In genomic region chr1:224928906-224929305, GRCh38 we compare ENCODE assay signal across 11 cellular contexts. TPM values are rescaled to one million over a fixed set of nuclear protein-coding genes. Genes with fewer than 3 reads are reported as not detected.
A peak's percentile ranks its signal among the peaks of the same experiment; 100 is the strongest.
DNase-seq lines count a peak whose midpoint lies in the region; FAIRE-seq and TF ChIP-seq lines count a peak whose summit lies in the region.
"Had no signal": no experiment of that assay in that cellular context is flagged by ENCODE, and none has a peak within 500 bp of the region (broad histone marks: within the 10 kb centered on the region; RNA-seq: fewer than 3 reads in every experiment).

No MANE protein-coding gene starts in this region.

- H3K4me3 ChIP-seq in OCI-LY3 (ENCODE audit: low read length) (peak overlapping the region; percentile 81), esophagus squamous epithelium (peak overlapping the region in 3 of 4 donors; percentile 47 to 66 (median 59)), neural cell (ENCODE audit: low read length) (peak overlapping the region; percentile 75)

- H2AFZ ChIP-seq in OCI-LY3 (ENCODE audit: low read depth, low read length) (peak overlapping the region; percentile 92), neural cell (ENCODE audit: low read depth, low read length) (no peak overlapping the region)

- DNase-seq in esophagus squamous epithelium (lab: John Stamatoyannopoulos, UW) (no peak), COLO668 (lab: John Stamatoyannopoulos, UW; ENCODE audit: unreplicated experiment) (no peak), SIG-M5 treated with dmso at 0.1 percent for 504 hours (lab: John Stamatoyannopoulos, UW; ENCODE audit: unreplicated experiment) (no peak), GM12891 (ENCODE audit: insufficient read length, low spot score) (no peak)
- no peak for DNase-seq in stimulated activated CD4-positive, alpha-beta T cell treated with anti-CD3 and anti-CD28 coated beads, Interleukin-1b, Interleukin-23, amount 100 ng/mL, for 48 hours
- DNase-seq: activated gamma-delta T cell; effector CD4-positive, alpha-beta T cell; MV-4-11 had no signal

- intact Hi-C loops in esophagus squamous epithelium (cut with DNase I) = no loop called here

- H3F3A ChIP-seq in neural cell (ENCODE audit: insufficient read depth, low read length, poor library complexity, severe bottlenecking) = no peaks in the 10 kb centered on the region

- H3K4me2 ChIP-seq in OCI-LY3 (ENCODE audit: low read length) (peak overlapping the region; percentile 75), neural cell (ENCODE audit: low read length) (no peak overlapping the region)

- TF ChIP-seq CTCF in C4-2B (conservative IDR thresholded peaks at IDR 0.05) (no peak), OCI-LY3 (IDR thresholded peaks at IDR 0.05; ENCODE audit: low read depth, low read length) (no peak), esophagus squamous epithelium (IDR thresholded peaks at IDR 0.05) (no peak), neural cell (IDR thresholded peaks at IDR 0.05; ENCODE audit: poor library complexity, severe bottlenecking) (no peak)

- no peaks in the 10 kb centered on the region for H3K9me2 ChIP-seq in neural cell (ENCODE audit: insufficient read depth, low read length)

- H3K79me2 ChIP-seq in OCI-LY3 (ENCODE audit: low read length) (peaks cover 37% of the 10 kb centered on the region), neural cell (replicated peaks; ENCODE audit: insufficient read depth, low read length) (peaks cover 4% of the 10 kb centered on the region)

- TF ChIP-seq POLR2A in esophagus squamous epithelium (IDR thresholded peaks at IDR 0.05) = no peak
- TF ChIP-seq POLR2A in GM12891 (IDR thresholded peaks at IDR 0.05; ENCODE audit: low read depth, low read length) = no peak

- H4K20me1 ChIP-seq in OCI-LY3 (ENCODE audit: insufficient read depth, low read length) (no peaks in the 10 kb centered on the region), neural cell (ENCODE audit: insufficient read depth) (no peaks in the 10 kb centered on the region)

- H3K9me3 ChIP-seq in OCI-LY3 (ENCODE audit: insufficient read depth, low read length) (peaks cover 25% of the 10 kb centered on the region), esophagus squamous epithelium (peaks cover 0 to 16% (median 15%) of the 10 kb centered on the region in 3 donors), neural cell (ENCODE audit: low read length) (no peaks in the 10 kb centered on the region)

- TF ChIP-seq RAD21 in neural cell (conservative IDR thresholded peaks at IDR 0.05) = no peak

- FAIRE-seq in GM12891 (lab: Jason Lieb, UNC) = no peak

- H3K27me3 ChIP-seq in OCI-LY3 (ENCODE audit: low read depth, low read length) = no peaks in the 10 kb centered on the region
- peaks cover 0 to 6% (median 0%) of the 10 kb centered on the region in 4 donors for H3K27me3 ChIP-seq in esophagus squamous epithelium
- no peaks in the 10 kb centered on the region for H3K27me3 ChIP-seq in neural cell (ENCODE audit: insufficient read depth, low read depth, low read length)

- no peak for TF ChIP-seq EP300 in neural cell (conservative IDR thresholded peaks at IDR 0.05; ENCODE audit: poor library complexity, severe bottlenecking)

- 74 to 89% methylated on average over 4 of the region's 4 CpGs for WGBS in esophagus squamous epithelium, 2 donors

- H3K9ac ChIP-seq in OCI-LY3 (ENCODE audit: low read length) (peak overlapping the region; percentile 75), neural cell (ENCODE audit: low read length) (no peak overlapping the region)

- H3K27ac ChIP-seq in C4-2B (peak overlapping the region; percentile 85), OCI-LY3 (ENCODE audit: low read length) (no peak overlapping the region), esophagus squamous epithelium (no peak overlapping the region), neural cell (ENCODE audit: low read length) (no peak overlapping the region)

- H3K4me1 ChIP-seq in OCI-LY3 (ENCODE audit: low read length) (peaks cover 3% of the 10 kb centered on the region), esophagus squamous epithelium (peaks cover 0 to 18% (median 0%) of the 10 kb centered on the region in 3 donors)

- H3K36me3 ChIP-seq in OCI-LY3 (replicated peaks; ENCODE audit: low read depth, low read length) (peaks cover 21% of the 10 kb centered on the region), esophagus squamous epithelium (no peaks in the 10 kb centered on the region), neural cell (ENCODE audit: insufficient read depth, low read length) (no peaks in the 10 kb centered on the region)

TF ChIP-seq in neural cell, 6 proteins besides CTCF, POLR2A, EP300 and RAD21:
- TF ChIP-seq EZH2 (IDR thresholded peaks at IDR 0.05; ENCODE audit: borderline replicate concordance, insufficient read depth, low read length, poor library complexity, severe bottlenecking) (no peak), TAF1 (IDR thresholded peaks at IDR 0.05; ENCODE audit: low read depth) (no peak), POLR2AphosphoS5 (IDR thresholded peaks at IDR 0.05) (no peak), MXI1 (conservative IDR thresholded peaks at IDR 0.05; ENCODE audit: poor library complexity, severe bottlenecking) (no peak), REST (IDR thresholded peaks at IDR 0.05; ENCODE audit: borderline replicate concordance) (no peak), SMC3 (conservative IDR thresholded peaks at IDR 0.05; ENCODE audit: poor library complexity) (no peak)

TF ChIP-seq in GM12891, 5 proteins besides CTCF, POLR2A, EP300 and RAD21:
- TF ChIP-seq TAF1 (IDR thresholded peaks at IDR 0.05; ENCODE audit: low read depth, low read length) = no peak

RNA-seq across cellular contexts. Expression of gene DNAH14, which starts 0.6 kb away (rescaled TPM):
- total RNA-seq in esophagus squamous epithelium = 10 to 100 TPM in 1 of 4 donors, 1 to 10 TPM in 3; 2.0 to 11.4 (median 7.3) TPM
- polyA plus RNA-seq in neural cell = 9.6 and 24.9 TPM in 2 replicates
- polyA minus RNA-seq in neural cell = 76.2 and 99.9 TPM in 2 replicates
- polyA plus RNA-seq in GM12891 (2012; ENCODE audit: low read depth, missing spikeins) = 2.1 TPM
